Comparison of ENCODE assay signal across 8 cellular contexts in genomic region chr16:2752850-2753522, GRCh38. TPM values are rescaled to one million over a fixed set of nuclear protein-coding genes. Genes with fewer than 3 reads are reported as not detected.
DNase-seq lines count a peak whose midpoint lies in the region; ATAC-seq and TF ChIP-seq lines count a peak whose summit lies in the region.

No MANE protein-coding gene starts in this region.

- H3K36me3 Mint-ChIP-seq in activated CD8-positive, alpha-beta memory T cell treated with anti-CD3 and anti-CD28 coated beads, Interleukin-2, amount 10 ng/mL, durations not matched to agents 7 days and 5 days: peaks cover 47% of the 10 kb centered on the region
- peaks cover 18% of the 10 kb centered on the region for H3K36me3 Mint-ChIP-seq in chondrocyte (ENCODE audit: low read depth)

- peak overlapping the region; percentile 89 for H3K4me3 Mint-ChIP-seq in activated CD8-positive, alpha-beta memory T cell treated with anti-CD3 and anti-CD28 coated beads, Interleukin-2, amount 10 ng/mL, durations not matched to agents 7 days and 5 days
- H3K4me3 Mint-ChIP-seq in chondrocyte (ENCODE audit: unreplicated experiment): peak overlapping the region; percentile 92

- CTCF ChIA-PET in activated CD8-positive, alpha-beta memory T cell treated with anti-CD3 and anti-CD28 coated beads, Interleukin-2, amount 10 ng/mL, durations not matched to agents 7 days and 5 days (lab: Charles Lee): interaction anchor here (0.6 to 3.1 kb wide), 8 partner anchors 16 to 158 kb away, joined by 3 to 8 read pairs (median 4); no protein-coding TSS in a partner anchor

- H3K9me3 Mint-ChIP-seq in activated CD8-positive, alpha-beta memory T cell treated with anti-CD3 and anti-CD28 coated beads, Interleukin-2, amount 10 ng/mL, durations not matched to agents 7 days and 5 days (ENCODE audit: low read depth): no peaks in the 10 kb centered on the region
- H3K9me3 Mint-ChIP-seq in chondrocyte (ENCODE audit: low read depth): no peaks in the 10 kb centered on the region

- no peaks in the 10 kb centered on the region for H3K27me3 Mint-ChIP-seq in activated CD8-positive, alpha-beta memory T cell treated with anti-CD3 and anti-CD28 coated beads, Interleukin-2, amount 10 ng/mL, durations not matched to agents 7 days and 5 days
- H3K27me3 Mint-ChIP-seq in chondrocyte (ENCODE audit: low read depth): no peaks in the 10 kb centered on the region

- DNase-seq in activated CD8-positive, alpha-beta memory T cell treated with anti-CD3 and anti-CD28 coated beads, Interleukin-2, amount 10 ng/mL, durations not matched to agents 7 days and 5 days: peak; percentile 82
- no peak for DNase-seq in activated CD8-positive, alpha-beta memory T cell treated with anti-CD3 and anti-CD28 coated beads, Interleukin-2, amount 50 U/mL, for 4 hours
- DNase-seq in NB4 (ENCODE audit: low read depth) (peak; percentile 87), SW 1271 (lab: John Stamatoyannopoulos, UW) (peak; percentile 33 to 54), chondrocyte (ENCODE audit: low spot score) (no peak), kidney tubule cell (ENCODE audit: low spot score) (peak; percentile 80)
- DNase-seq in stimulated activated CD4-positive, alpha-beta T cell treated with anti-CD3 and anti-CD28 coated beads, Interleukin-12 subunit alpha, Interleukin-12 subunit beta, amount 100 ng/mL, for 48 hours (ENCODE audit: low read depth in 2 of 3, low spot score in 1 of 3): peak in 2 of 3 donors; percentile 50 to 77

- TF ChIP-seq POLR2A in NB4 (IDR thresholded peaks at IDR 0.05; ENCODE audit: extremely low read depth, insufficient read length): no peak

- TF ChIP-seq CTCF in NB4 (IDR thresholded peaks at IDR 0.05; ENCODE audit: low read depth, low read length) (no peak), chondrocyte (IDR thresholded peaks at IDR 0.05) (no peak)

- H3K27ac Mint-ChIP-seq in activated CD8-positive, alpha-beta memory T cell treated with anti-CD3 and anti-CD28 coated beads, Interleukin-2, amount 10 ng/mL, durations not matched to agents 7 days and 5 days: peak overlapping the region; percentile 100
- peak overlapping the region; percentile 89 for H3K27ac Mint-ChIP-seq in chondrocyte (ENCODE audit: unreplicated experiment)

- H3K4me1 Mint-ChIP-seq in activated CD8-positive, alpha-beta memory T cell treated with anti-CD3 and anti-CD28 coated beads, Interleukin-2, amount 10 ng/mL, durations not matched to agents 7 days and 5 days: peaks cover 64% of the 10 kb centered on the region
- peaks cover 53% of the 10 kb centered on the region for H3K4me1 Mint-ChIP-seq in chondrocyte (ENCODE audit: low read depth)

- H3K4me3 ChIP-seq in NB4 (ENCODE audit: low read depth, low read length): peak overlapping the region; percentile 99

- peak; percentile 58 for ATAC-seq in activated CD8-positive, alpha-beta memory T cell treated with anti-CD3 and anti-CD28 coated beads, Interleukin-2, amount 10 ng/mL, durations not matched to agents 7 days and 5 days
- peak; percentile 47 for ATAC-seq in HG02571 (IDR thresholded peaks at IDR 0.05; ENCODE audit: unreplicated experiment)

RNA-seq across cellular contexts. Expression of gene SRRM2, which starts 0.5 kb away (rescaled TPM):
- 100 to 1,000 TPM; 631 to 651 TPM for total RNA-seq in activated CD8-positive, alpha-beta memory T cell treated with anti-CD3 and anti-CD28 coated beads, Interleukin-2, amount 10 ng/mL, durations not matched to agents 7 days and 5 days
- 363 to 615 TPM (median 378 TPM) in 3 replicates for total RNA-seq in chondrocyte

RNA-seq across cellular contexts. Expression of gene ELOB, which starts 24.1 kb away (rescaled TPM):
- 100 to 1,000 TPM; 260 to 318 TPM for total RNA-seq in activated CD8-positive, alpha-beta memory T cell treated with anti-CD3 and anti-CD28 coated beads, Interleukin-2, amount 10 ng/mL, durations not matched to agents 7 days and 5 days
- 205 to 231 TPM (median 225 TPM) in 3 replicates for total RNA-seq in chondrocyte

RNA-seq across cellular contexts. Expression of gene PRSS27, which starts 33.0 kb away (rescaled TPM):
- 1 to 10 TPM; 1.2 to 1.7 TPM for total RNA-seq in activated CD8-positive, alpha-beta memory T cell treated with anti-CD3 and anti-CD28 coated beads, Interleukin-2, amount 10 ng/mL, durations not matched to agents 7 days and 5 days
- 2.8 to 4.3 TPM (median 3.1 TPM) in 3 replicates for total RNA-seq in chondrocyte

RNA-seq across cellular contexts. Expression of gene PRSS33, which starts 34.4 kb away (rescaled TPM):
- not detected for total RNA-seq in activated CD8-positive, alpha-beta memory T cell treated with anti-CD3 and anti-CD28 coated beads, Interleukin-2, amount 10 ng/mL, durations not matched to agents 7 days and 5 days
- total RNA-seq in chondrocyte: not detected in 3 replicates

RNA-seq across cellular contexts. Expression of gene PRSS41, which starts 45.3 kb away (rescaled TPM):
- not detected for total RNA-seq in activated CD8-positive, alpha-beta memory T cell treated with anti-CD3 and anti-CD28 coated beads, Interleukin-2, amount 10 ng/mL, durations not matched to agents 7 days and 5 days
- total RNA-seq in chondrocyte: not detected in 3 replicates

Comparison
In these comparisons a context has a peak if more than half of its experiments do, and no peak if none do; other contexts are left out.
1. DNase-seq: peak in activated CD8-positive, alpha-beta memory T cell treated with anti-CD3 and anti-CD28 coated beads, Interleukin-2, amount 10 ng/mL, durations not matched to agents 7 days and 5 days (single experiment), NB4 (single experiment), SW 1271 (2 of 2), kidney tubule cell (single experiment) and stimulated activated CD4-positive, alpha-beta T cell treated with anti-CD3 and anti-CD28 coated beads, Interleukin-12 subunit alpha, Interleukin-12 subunit beta, amount 100 ng/mL, for 48 hours (2 of 3); none in activated CD8-positive, alpha-beta memory T cell treated with anti-CD3 and anti-CD28 coated beads, Interleukin-2, amount 50 U/mL, for 4 hours (single experiment) and chondrocyte (single experiment).